23 cellular contexts compared by ENCODE assay signal in the genomic region with DNA sequence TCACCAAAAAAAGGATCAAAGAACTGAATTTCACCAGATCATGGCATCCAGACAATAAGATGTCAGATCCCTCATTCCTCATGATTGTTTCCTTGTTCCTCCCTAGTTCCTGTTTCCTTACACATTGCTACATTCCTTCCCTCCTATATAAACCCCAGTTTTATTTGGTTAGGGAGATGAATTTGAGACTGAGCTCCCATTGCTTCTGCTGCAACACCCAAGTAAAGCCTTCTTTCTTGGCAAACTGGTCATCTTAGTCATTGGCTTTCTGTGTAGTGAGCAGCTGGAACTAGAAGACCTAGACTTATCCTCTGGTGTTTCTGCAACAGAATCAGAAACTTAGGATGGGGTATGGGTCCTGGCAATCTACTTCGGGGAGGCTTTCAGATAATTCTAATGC.
DNase-seq lines count a peak whose midpoint lies in the region; ATAC-seq and TF ChIP-seq lines count a peak whose summit lies in the region.
"Had no signal": no experiment of that assay in that cellular context is flagged by ENCODE, and none has a peak within 500 bp of the region (broad histone marks: within the 10 kb centered on the region; RNA-seq: fewer than 3 reads in every experiment).

No MANE protein-coding gene starts in this region.

- peaks cover 18% of the 10 kb centered on the region for H3K4me1 Mint-ChIP-seq in neural progenitor cell
- H3K4me1 Mint-ChIP-seq: B cell had no signal

- H3K4me3 ChIP-seq in cardiac muscle cell (no peak overlapping the region), heart left ventricle (no peak overlapping the region), fibroblast of the aortic adventitia (ENCODE audit: low read depth, low read length) (no peak overlapping the region), neural progenitor cell (no peak overlapping the region)
- H3K4me3 ChIP-seq: A549; BLaER1 treated with 17β-estradiol and CSF1 and Interleukin-3, amounts not matched to agents 10 nM and 100 nM; GM12878 had no signal

- no peak overlapping the region for H3K4me3 Mint-ChIP-seq in neural progenitor cell
- H3K4me3 Mint-ChIP-seq: B cell; CD4-positive, alpha-beta T cell; CD8-positive, alpha-beta T cell had no signal

- DNase-seq in cardiac muscle cell (ENCODE audit: low read depth in 1 of 2, low spot score in 1 of 2) (no peak), heart left ventricle (no peak), fibroblast of gingiva (ENCODE audit: low read depth) (peak; percentile 2), fibroblast of the aortic adventitia (ENCODE audit: low read depth) (peak; percentile 22), neural progenitor cell (ENCODE audit: low spot score) (no peak), LoVo (ENCODE audit: low spot score) (no peak), GOT3 (lab: John Stamatoyannopoulos, UW) (no peak)
- DNase-seq: AML-193; CD4-positive, alpha-beta T cell; CD8-positive, alpha-beta T cell; DMS 273 treated with DMSO at 0.1 percent for 48 hours; DMS153; DMS53; DMS79; DND-41; EL; GDM1 had no signal

- no peaks in the 10 kb centered on the region for H3K36me3 Mint-ChIP-seq in neural progenitor cell
- H3K36me3 Mint-ChIP-seq: CD8-positive, alpha-beta T cell had no signal

- peaks cover 28% of the 10 kb centered on the region for H3K4me1 ChIP-seq in cardiac muscle cell (ENCODE audit: low read depth)
- no peaks in the 10 kb centered on the region for H3K4me1 ChIP-seq in heart left ventricle
- H3K4me1 ChIP-seq in neural progenitor cell, result no peaks in the 10 kb centered on the region
- H3K4me1 ChIP-seq: A549; BLaER1 treated with 17β-estradiol and CSF1 and Interleukin-3, amounts not matched to agents 10 nM and 100 nM had no signal

- no peak overlapping the region for H3K27ac Mint-ChIP-seq in neural progenitor cell
- H3K27ac Mint-ChIP-seq: B cell; CD4-positive, alpha-beta T cell; CD8-positive, alpha-beta T cell had no signal

- intact Hi-C loops in heart left ventricle (cut with DNase I), result no loop called here

- TF ChIP-seq CTCF in cardiac muscle cell (IDR thresholded peaks at IDR 0.05; ENCODE audit: low read depth, low read length) (no peak), heart left ventricle (IDR thresholded peaks at IDR 0.05) (no peak), fibroblast of the aortic adventitia (IDR thresholded peaks at IDR 0.05; ENCODE audit: insufficient read depth, low read length) (no peak), neural progenitor cell (IDR thresholded peaks at IDR 0.05) (no peak)

- H3K9me3 ChIP-seq in cardiac muscle cell (ENCODE audit: low read depth) (no peaks in the 10 kb centered on the region), heart left ventricle (no peaks in the 10 kb centered on the region), neural progenitor cell (ENCODE audit: low read depth) (no peaks in the 10 kb centered on the region)
- H3K9me3 ChIP-seq: A549 had no signal

- H3K27ac ChIP-seq in cardiac muscle cell (peak overlapping the region; percentile 92), heart left ventricle (no peak overlapping the region), neural progenitor cell (no peak overlapping the region)
- H3K27ac ChIP-seq: 22Rv1; A549; BLaER1 treated with 17β-estradiol and CSF1 and Interleukin-3, amounts not matched to agents 10 nM and 100 nM; C4-2B had no signal

- H2AFZ ChIP-seq in neural progenitor cell (replicated peaks), result no peak overlapping the region

- no peaks in the 10 kb centered on the region for H3K79me2 ChIP-seq in neural progenitor cell (ENCODE audit: low read depth)

- no peaks in the 10 kb centered on the region for H4K20me1 ChIP-seq in neural progenitor cell (ENCODE audit: low read depth)
- H4K20me1 ChIP-seq: BLaER1 treated with 17β-estradiol and CSF1 and Interleukin-3, amounts not matched to agents 10 nM and 100 nM had no signal

- H3F3A ChIP-seq in neural progenitor cell (ENCODE audit: low read depth), result no peaks in the 10 kb centered on the region

- WGBS in heart left ventricle, 4 donors, result 49 to 67% (median 52%) methylated on average over 1 of the region's 1 CpG

- TF ChIP-seq POLR2A in heart left ventricle (IDR thresholded peaks at IDR 0.05), result no peak

- peaks cover 6% of the 10 kb centered on the region for H3K27me3 Mint-ChIP-seq in neural progenitor cell (ENCODE audit: insufficient read depth, low read depth)
- H3K27me3 Mint-ChIP-seq: B cell; CD4-positive, alpha-beta T cell had no signal

- no peaks in the 10 kb centered on the region for H3K27me3 ChIP-seq in cardiac muscle cell
- no peaks in the 10 kb centered on the region for H3K27me3 ChIP-seq in heart left ventricle
- no peaks in the 10 kb centered on the region for H3K27me3 ChIP-seq in neural progenitor cell
- H3K27me3 ChIP-seq: BLaER1 treated with 17β-estradiol and CSF1 and Interleukin-3, amounts not matched to agents 10 nM and 100 nM had no signal

- no peaks in the 10 kb centered on the region for H3K36me3 ChIP-seq in cardiac muscle cell
- H3K36me3 ChIP-seq in heart left ventricle, result no peaks in the 10 kb centered on the region
- H3K36me3 ChIP-seq in neural progenitor cell, result no peaks in the 10 kb centered on the region
- H3K36me3 ChIP-seq: BLaER1 treated with 17β-estradiol and CSF1 and Interleukin-3, amounts not matched to agents 10 nM and 100 nM had no signal

- no peak overlapping the region for H3K9ac ChIP-seq in neural progenitor cell
- H3K9ac ChIP-seq: BLaER1 treated with 17β-estradiol and CSF1 and Interleukin-3, amounts not matched to agents 10 nM and 100 nM had no signal

- no peak overlapping the region for H3K4me2 ChIP-seq in neural progenitor cell
- H3K4me2 ChIP-seq: A549; BLaER1 treated with 17β-estradiol and CSF1 and Interleukin-3, amounts not matched to agents 10 nM and 100 nM had no signal

- peaks cover 12% of the 10 kb centered on the region for H3K9me3 Mint-ChIP-seq in neural progenitor cell

- ATAC-seq in heart left ventricle, result no peak
- ATAC-seq: A549; CD8-positive, alpha-beta T cell; GM12878 had no signal

Comparison
In these comparisons a context has a peak if more than half of its experiments do, and no peak if none do; other contexts are left out.
1. DNase-seq: peak in fibroblast of gingiva (single experiment) and fibroblast of the aortic adventitia (single experiment); none in cardiac muscle cell (0 of 2), heart left ventricle (0 of 5), neural progenitor cell (single experiment), LoVo (single experiment) and GOT3 (single experiment).